Comparison of ENCODE assay signal across 8 cellular contexts in genomic region chr19:57410748-57411671, GRCh38. TPM values are rescaled to one million over a fixed set of nuclear protein-coding genes. Genes with fewer than 3 reads are reported as not detected.
DNase-seq lines count a peak whose midpoint lies in the region; ATAC-seq and TF ChIP-seq lines count a peak whose summit lies in the region.

ZNF17 (plus strand) TSS chr19:57411161; CDS start chr19:57413616, 2,455 bp downstream.

- TF ChIP-seq POLR2A in spleen (IDR thresholded peaks at IDR 0.05), result no peak

- CTCF ChIA-PET in WTC11 (lab: Charles Lee), result no interaction called here

- WGBS in spleen, 5 donors, result 2 to 3% (median 3%) methylated on average over 35 to 59 of the region's 59 CpGs

- DNase-seq in AG09309 (ENCODE audit: low read depth) (peak; percentile 70), NCI-H345 (lab: John Stamatoyannopoulos, UW) (peak; percentile 89), WTC11 (ENCODE audit: low spot score) (peak; percentile 93), caudate nucleus (lab: John Stamatoyannopoulos, UW) (peak; percentile 64 to 98 (median 91)), iris pigment epithelial cell (ENCODE audit: low read depth) (peak; percentile 98), spleen (peak; percentile 97)

- peaks cover 7% of the 10 kb centered on the region for H3K27me3 Mint-ChIP-seq in WTC11 (ENCODE audit: low read depth)

- peak; percentile 97 for ATAC-seq in GM19023 (IDR thresholded peaks at IDR 0.05; ENCODE audit: unreplicated experiment)
- peak; percentile 99 for ATAC-seq in HG03196 (IDR thresholded peaks at IDR 0.05; ENCODE audit: unreplicated experiment)
- ATAC-seq in WTC11, result peak; percentile 98

- no peaks in the 10 kb centered on the region for H3K27me3 ChIP-seq in spleen (replicated peaks in 1 of 7)

- H3K4me3 ChIP-seq in AG09309 (ENCODE audit: control insufficient read depth, low read depth, low read length) (peak within 1 kb of the TSS; percentile 80), spleen (peak within 1 kb of the TSS; percentile 91 to 99 (median 96))

- H3K36me3 Mint-ChIP-seq in WTC11, result no peaks in the 10 kb centered on the region; the same call in 1 of the 2 replicates

- H3K9me3 Mint-ChIP-seq in WTC11, result no peaks in the 10 kb centered on the region

- H3K36me3 ChIP-seq in spleen, result peaks cover 0 to 37% (median 29%) of the 10 kb centered on the region in 6 donors

- intact Hi-C loops in spleen (cut with DNase I; ENCODE audit: low total_unique reads), result no loop called here

- peak within 1 kb of the TSS; percentile 35; the same call in 1 of the 2 replicates for H3K27ac Mint-ChIP-seq in WTC11

- peaks cover 12 to 40% (median 25%) of the 10 kb centered on the region in 6 donors for H3K4me1 ChIP-seq in spleen

- H3K4me1 Mint-ChIP-seq in WTC11, result peaks cover 10% of the 10 kb centered on the region

- H3K27ac ChIP-seq in caudate nucleus (ENCODE audit: low read depth, low read length) (peak within 1 kb of the TSS; percentile 38), spleen (peak within 1 kb of the TSS in 7 of 8 donors; percentile 32 to 85 (median 69))

- H3K4me3 Mint-ChIP-seq in WTC11, result peak within 1 kb of the TSS; percentile 92

- peaks cover 0 to 13% (median under 1%) of the 10 kb centered on the region in 8 donors for H3K9me3 ChIP-seq in spleen

- POLR2A ChIA-PET in WTC11 (lab: Charles Lee), result interaction anchor here (0.6 kb wide), 1 partner anchor 298 kb away, joined by 3 read pairs; the partner anchor contains the start of gene ZNF154

- no peak for TF ChIP-seq CTCF in AG09309 (IDR thresholded peaks at IDR 0.05; ENCODE audit: control insufficient read depth, insufficient read depth, low read depth, low read length, missing control alignments)
- TF ChIP-seq CTCF in WTC11 (IDR thresholded peaks at IDR 0.05), result no peak
- TF ChIP-seq CTCF in spleen (IDR thresholded peaks at IDR 0.05 in 8 of 11, conservative IDR thresholded peaks at IDR 0.05 in 3 of 11), result no peak

TF ChIP-seq in WTC11, 78 proteins besides CTCF, POLR2A, EP300 and RAD21:
- TF ChIP-seq CREM (CRISPR knock-in tag; IDR thresholded peaks at IDR 0.05) (peak; percentile 68; the same call in 1 of the 2 replicates), TEAD4 (CRISPR knock-in tag; IDR thresholded peaks at IDR 0.05) (no peak), SP1 (CRISPR knock-in tag; conservative IDR thresholded peaks at IDR 0.05) (peak; percentile 82), NR1H2 (CRISPR knock-in tag; IDR thresholded peaks at IDR 0.05) (0 out of 2 replicates have a peak, but pooled peaks have one; percentile 30), ZNF317 (CRISPR knock-in tag; IDR thresholded peaks at IDR 0.05; ENCODE audit: borderline replicate concordance, low read depth) (no peak), FOXP1 (CRISPR knock-in tag; IDR thresholded peaks at IDR 0.05; ENCODE audit: borderline replicate concordance) (peak; percentile 83; the same call in 1 of the 2 replicates), GRHL2 (CRISPR knock-in tag; IDR thresholded peaks at IDR 0.05; ENCODE audit: insufficient replicate concordance, severe bottlenecking) (no peak), JUN (CRISPR knock-in tag; IDR thresholded peaks at IDR 0.05) (no peak), GABPB1 (CRISPR knock-in tag; IDR thresholded peaks at IDR 0.05) (peak; percentile 82), IRF2 (CRISPR knock-in tag; IDR thresholded peaks at IDR 0.05; ENCODE audit: borderline replicate concordance, low read depth) (no peak), CBFB (CRISPR knock-in tag; IDR thresholded peaks at IDR 0.05; ENCODE audit: low read depth) (no peak), SMAD4 (CRISPR knock-in tag; IDR thresholded peaks at IDR 0.05) (no peak), FOXK1 (CRISPR knock-in tag; IDR thresholded peaks at IDR 0.05) (peak; percentile 98), NFYB (CRISPR knock-in tag; conservative IDR thresholded peaks at IDR 0.05; ENCODE audit: low read depth) (peak; percentile 84)
- TF ChIP-seq, protein P1, sequence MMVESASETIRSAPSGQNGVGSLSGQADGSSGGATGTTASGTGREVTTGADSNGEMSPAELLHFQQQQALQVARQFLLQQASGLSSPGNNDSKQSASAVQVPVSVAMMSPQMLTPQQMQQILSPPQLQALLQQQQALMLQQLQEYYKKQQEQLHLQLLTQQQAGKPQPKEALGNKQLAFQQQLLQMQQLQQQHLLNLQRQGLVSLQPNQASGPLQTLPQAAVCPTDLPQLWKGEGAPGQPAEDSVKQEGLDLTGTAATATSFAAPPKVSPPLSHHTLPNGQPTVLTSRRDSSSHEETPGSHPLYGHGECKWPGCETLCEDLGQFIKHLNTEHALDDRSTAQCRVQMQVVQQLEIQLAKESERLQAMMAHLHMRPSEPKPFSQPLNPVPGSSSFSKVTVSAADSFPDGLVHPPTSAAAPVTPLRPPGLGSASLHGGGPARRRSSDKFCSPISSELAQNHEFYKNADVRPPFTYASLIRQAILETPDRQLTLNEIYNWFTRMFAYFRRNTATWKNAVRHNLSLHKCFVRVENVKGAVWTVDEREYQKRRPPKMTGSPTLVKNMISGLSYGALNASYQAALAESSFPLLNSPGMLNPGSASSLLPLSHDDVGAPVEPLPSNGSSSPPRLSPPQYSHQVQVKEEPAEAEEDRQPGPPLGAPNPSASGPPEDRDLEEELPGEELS (CRISPR knock-in tag; IDR thresholded peaks at IDR 0.05), result no peak
- TF ChIP-seq, protein P2, sequence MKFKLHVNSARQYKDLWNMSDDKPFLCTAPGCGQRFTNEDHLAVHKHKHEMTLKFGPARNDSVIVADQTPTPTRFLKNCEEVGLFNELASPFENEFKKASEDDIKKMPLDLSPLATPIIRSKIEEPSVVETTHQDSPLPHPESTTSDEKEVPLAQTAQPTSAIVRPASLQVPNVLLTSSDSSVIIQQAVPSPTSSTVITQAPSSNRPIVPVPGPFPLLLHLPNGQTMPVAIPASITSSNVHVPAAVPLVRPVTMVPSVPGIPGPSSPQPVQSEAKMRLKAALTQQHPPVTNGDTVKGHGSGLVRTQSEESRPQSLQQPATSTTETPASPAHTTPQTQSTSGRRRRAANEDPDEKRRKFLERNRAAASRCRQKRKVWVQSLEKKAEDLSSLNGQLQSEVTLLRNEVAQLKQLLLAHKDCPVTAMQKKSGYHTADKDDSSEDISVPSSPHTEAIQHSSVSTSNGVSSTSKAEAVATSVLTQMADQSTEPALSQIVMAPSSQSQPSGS (CRISPR knock-in tag; IDR thresholded peaks at IDR 0.05; ENCODE audit: borderline replicate concordance, low read depth), result no peak
- TF ChIP-seq, protein P3, sequence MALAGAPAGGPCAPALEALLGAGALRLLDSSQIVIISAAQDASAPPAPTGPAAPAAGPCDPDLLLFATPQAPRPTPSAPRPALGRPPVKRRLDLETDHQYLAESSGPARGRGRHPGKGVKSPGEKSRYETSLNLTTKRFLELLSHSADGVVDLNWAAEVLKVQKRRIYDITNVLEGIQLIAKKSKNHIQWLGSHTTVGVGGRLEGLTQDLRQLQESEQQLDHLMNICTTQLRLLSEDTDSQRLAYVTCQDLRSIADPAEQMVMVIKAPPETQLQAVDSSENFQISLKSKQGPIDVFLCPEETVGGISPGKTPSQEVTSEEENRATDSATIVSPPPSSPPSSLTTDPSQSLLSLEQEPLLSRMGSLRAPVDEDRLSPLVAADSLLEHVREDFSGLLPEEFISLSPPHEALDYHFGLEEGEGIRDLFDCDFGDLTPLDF (CRISPR knock-in tag; IDR thresholded peaks at IDR 0.05), result no peak
- TF ChIP-seq, protein P4, sequence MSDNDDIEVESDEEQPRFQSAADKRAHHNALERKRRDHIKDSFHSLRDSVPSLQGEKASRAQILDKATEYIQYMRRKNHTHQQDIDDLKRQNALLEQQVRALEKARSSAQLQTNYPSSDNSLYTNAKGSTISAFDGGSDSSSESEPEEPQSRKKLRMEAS (CRISPR knock-in tag; IDR thresholded peaks at IDR 0.05), result no peak

RNA-seq across cellular contexts. Expression of gene ZNF17, which starts in this region (rescaled TPM):
- total RNA-seq in WTC11 (2021) (6.7 to 10.3 TPM (median 7.7 TPM) in 3 replicates), spleen (10 to 100 TPM; 13.4 to 23.0 (median 18.8) TPM)
- 1 to 10 TPM; 1.8 to 3.5 (median 2.6) TPM for polyA plus RNA-seq in spleen

Comparison
In these comparisons a context has a peak if more than half of its experiments do, and no peak if none do; other contexts are left out.
1. Peak in every context shown above with its lines: DNase-seq, ATAC-seq, H3K4me3 ChIP-seq and H3K27ac ChIP-seq.